Comparison of ENCODE assay signal across 1 cellular context in the genomic region with DNA sequence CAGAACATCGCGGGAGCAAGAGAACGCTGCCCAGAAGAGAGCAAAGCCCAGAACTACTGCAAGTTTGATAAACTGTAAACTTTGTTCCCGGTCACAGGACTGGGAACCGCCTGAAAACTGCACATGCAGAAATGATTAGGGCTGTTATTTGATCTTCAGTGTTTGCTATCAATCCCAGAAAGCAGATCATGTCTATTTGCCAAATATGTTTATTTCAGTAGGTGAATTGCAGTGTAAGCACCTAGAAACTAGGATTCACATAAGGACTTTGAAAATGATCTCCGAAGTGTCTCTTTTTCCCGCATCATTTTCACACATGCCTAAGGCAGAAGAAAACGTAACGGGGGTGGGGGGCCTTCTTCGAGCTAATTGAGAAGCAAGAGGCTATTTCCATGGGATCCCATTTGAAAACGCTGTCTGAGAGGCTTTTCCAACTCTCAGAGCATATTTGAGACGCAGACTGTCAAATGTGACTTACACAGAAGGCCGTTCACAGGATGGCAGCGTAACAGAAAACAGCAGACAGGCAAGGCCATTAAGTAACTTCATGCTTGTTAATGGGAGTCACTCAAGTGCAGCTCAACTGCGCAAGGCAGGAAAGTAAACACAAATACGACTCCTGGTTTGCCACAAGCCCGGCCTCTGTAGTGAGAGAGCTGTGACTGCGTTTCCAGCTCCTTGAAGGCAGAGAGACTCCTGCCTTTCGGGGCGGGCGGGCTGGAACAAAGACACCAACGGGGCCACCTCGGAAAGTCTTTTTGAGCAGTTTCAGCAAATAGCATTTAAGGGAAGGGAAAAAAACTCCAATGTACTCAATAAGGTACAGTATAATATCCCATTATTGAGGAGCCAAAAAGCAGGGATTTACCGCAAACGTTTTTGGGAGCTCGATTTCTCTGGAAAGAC.
TF ChIP-seq lines count a peak whose summit lies in the region.

No MANE protein-coding gene starts in this region.

TF ChIP-seq in K562, 482 proteins besides CTCF, POLR2A, EP300 and RAD21 (continued from another document and continues in another):
- TF ChIP-seq, protein P1, sequence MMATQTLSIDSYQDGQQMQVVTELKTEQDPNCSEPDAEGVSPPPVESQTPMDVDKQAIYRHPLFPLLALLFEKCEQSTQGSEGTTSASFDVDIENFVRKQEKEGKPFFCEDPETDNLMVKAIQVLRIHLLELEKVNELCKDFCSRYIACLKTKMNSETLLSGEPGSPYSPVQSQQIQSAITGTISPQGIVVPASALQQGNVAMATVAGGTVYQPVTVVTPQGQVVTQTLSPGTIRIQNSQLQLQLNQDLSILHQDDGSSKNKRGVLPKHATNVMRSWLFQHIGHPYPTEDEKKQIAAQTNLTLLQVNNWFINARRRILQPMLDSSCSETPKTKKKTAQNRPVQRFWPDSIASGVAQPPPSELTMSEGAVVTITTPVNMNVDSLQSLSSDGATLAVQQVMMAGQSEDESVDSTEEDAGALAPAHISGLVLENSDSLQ (IDR thresholded peaks at IDR 0.05): peak; percentile 75
- TF ChIP-seq SETDB1 (IDR thresholded peaks at IDR 0.05; ENCODE audit: low read length): no peak
- peak; percentile 54 for TF ChIP-seq HNRNPLL (IDR thresholded peaks at IDR 0.05; ENCODE audit: low read depth, low read length, poor library complexity, severe bottlenecking)
- TF ChIP-seq NFXL1 (CRISPR knock-in tag; IDR thresholded peaks at IDR 0.05): 0 out of 2 replicates have a peak, but pooled peaks have one; percentile 10
- no peak for TF ChIP-seq NR2C1 (IDR thresholded peaks at IDR 0.05)
- 0 out of 2 replicates have a peak, but pooled peaks have one; percentile 15 for TF ChIP-seq NR2C1 (tag; IDR thresholded peaks at IDR 0.05)
- TF ChIP-seq RUNX1 (IDR thresholded peaks at IDR 0.05; ENCODE audit: low read depth): no peak
- TF ChIP-seq ZNF785 (CRISPR knock-in tag; IDR thresholded peaks at IDR 0.05): no peak
- TF ChIP-seq MCM7 (IDR thresholded peaks at IDR 0.05): no peak
- TF ChIP-seq, protein P2, sequence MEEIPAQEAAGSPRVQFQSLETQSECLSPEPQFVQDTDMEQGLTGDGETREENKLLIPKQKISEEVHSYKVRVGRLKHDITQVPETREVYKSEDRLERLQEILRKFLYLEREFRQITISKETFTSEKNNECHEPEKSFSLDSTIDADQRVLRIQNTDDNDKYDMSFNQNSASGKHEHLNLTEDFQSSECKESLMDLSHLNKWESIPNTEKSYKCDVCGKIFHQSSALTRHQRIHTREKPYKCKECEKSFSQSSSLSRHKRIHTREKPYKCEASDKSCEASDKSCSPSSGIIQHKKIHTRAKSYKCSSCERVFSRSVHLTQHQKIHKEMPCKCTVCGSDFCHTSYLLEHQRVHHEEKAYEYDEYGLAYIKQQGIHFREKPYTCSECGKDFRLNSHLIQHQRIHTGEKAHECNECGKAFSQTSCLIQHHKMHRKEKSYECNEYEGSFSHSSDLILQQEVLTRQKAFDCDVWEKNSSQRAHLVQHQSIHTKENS (CRISPR knock-in tag; IDR thresholded peaks at IDR 0.05): no peak
- TF ChIP-seq TEAD4 (IDR thresholded peaks at IDR 0.05; ENCODE audit: low read length): no peak
- no peak for TF ChIP-seq TEAD4 (CRISPR knock-in tag; IDR thresholded peaks at IDR 0.05; ENCODE audit: borderline replicate concordance)
- TF ChIP-seq IFI16 (CRISPR knock-in tag; IDR thresholded peaks at IDR 0.05): no peak
- peak; percentile 38; the same call in 1 of the 2 replicates for TF ChIP-seq POLR2AphosphoS5 (IDR thresholded peaks at IDR 0.05; ENCODE audit: control insufficient read depth, insufficient read depth, low read depth, low read length)
- TF ChIP-seq ATF7 (IDR thresholded peaks at IDR 0.05): no peak
- TF ChIP-seq MEIS2 (IDR thresholded peaks at IDR 0.05; ENCODE audit: partially characterized antibody): peak; percentile 71
- TF ChIP-seq FOXJ2 (tag; IDR thresholded peaks at IDR 0.05): no peak
- peak; percentile 44 for TF ChIP-seq POLR2B (IDR thresholded peaks at IDR 0.05; ENCODE audit: low read depth, partially characterized antibody)
- no peak for TF ChIP-seq CHCHD3 (CRISPR knock-in tag; IDR thresholded peaks at IDR 0.05)
- TF ChIP-seq PTBP1 (IDR thresholded peaks at IDR 0.05; ENCODE audit: low read depth, low read length): no peak
- no peak for TF ChIP-seq MAFK (IDR thresholded peaks at IDR 0.05; ENCODE audit: low read length)
- TF ChIP-seq, protein P3, sequence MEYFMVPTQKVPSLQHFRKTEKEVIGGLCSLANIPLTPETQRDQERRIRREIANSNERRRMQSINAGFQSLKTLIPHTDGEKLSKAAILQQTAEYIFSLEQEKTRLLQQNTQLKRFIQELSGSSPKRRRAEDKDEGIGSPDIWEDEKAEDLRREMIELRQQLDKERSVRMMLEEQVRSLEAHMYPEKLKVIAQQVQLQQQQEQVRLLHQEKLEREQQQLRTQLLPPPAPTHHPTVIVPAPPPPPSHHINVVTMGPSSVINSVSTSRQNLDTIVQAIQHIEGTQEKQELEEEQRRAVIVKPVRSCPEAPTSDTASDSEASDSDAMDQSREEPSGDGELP (CRISPR knock-in tag; IDR thresholded peaks at IDR 0.05; ENCODE audit: borderline replicate concordance): 0 out of 2 replicates have a peak, but pooled peaks have one; percentile 35
- TF ChIP-seq, protein P4, sequence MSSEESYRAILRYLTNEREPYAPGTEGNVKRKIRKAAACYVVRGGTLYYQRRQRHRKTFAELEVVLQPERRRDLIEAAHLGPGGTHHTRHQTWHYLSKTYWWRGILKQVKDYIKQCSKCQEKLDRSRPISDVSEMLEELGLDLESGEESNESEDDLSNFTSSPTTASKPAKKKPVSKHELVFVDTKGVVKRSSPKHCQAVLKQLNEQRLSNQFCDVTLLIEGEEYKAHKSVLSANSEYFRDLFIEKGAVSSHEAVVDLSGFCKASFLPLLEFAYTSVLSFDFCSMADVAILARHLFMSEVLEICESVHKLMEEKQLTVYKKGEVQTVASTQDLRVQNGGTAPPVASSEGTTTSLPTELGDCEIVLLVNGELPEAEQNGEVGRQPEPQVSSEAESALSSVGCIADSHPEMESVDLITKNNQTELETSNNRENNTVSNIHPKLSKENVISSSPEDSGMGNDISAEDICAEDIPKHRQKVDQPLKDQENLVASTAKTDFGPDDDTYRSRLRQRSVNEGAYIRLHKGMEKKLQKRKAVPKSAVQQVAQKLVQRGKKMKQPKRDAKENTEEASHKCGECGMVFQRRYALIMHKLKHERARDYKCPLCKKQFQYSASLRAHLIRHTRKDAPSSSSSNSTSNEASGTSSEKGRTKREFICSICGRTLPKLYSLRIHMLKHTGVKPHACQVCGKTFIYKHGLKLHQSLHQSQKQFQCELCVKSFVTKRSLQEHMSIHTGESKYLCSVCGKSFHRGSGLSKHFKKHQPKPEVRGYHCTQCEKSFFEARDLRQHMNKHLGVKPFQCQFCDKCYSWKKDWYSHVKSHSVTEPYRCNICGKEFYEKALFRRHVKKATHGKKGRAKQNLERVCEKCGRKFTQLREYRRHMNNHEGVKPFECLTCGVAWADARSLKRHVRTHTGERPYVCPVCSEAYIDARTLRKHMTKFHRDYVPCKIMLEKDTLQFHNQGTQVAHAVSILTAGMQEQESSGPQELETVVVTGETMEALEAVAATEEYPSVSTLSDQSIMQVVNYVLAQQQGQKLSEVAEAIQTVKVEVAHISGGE (CRISPR knock-in tag; IDR thresholded peaks at IDR 0.05): peak in 1 of 3 experiments; percentile 92; a peak in 2 of 6 replicates
- TF ChIP-seq, protein P5, sequence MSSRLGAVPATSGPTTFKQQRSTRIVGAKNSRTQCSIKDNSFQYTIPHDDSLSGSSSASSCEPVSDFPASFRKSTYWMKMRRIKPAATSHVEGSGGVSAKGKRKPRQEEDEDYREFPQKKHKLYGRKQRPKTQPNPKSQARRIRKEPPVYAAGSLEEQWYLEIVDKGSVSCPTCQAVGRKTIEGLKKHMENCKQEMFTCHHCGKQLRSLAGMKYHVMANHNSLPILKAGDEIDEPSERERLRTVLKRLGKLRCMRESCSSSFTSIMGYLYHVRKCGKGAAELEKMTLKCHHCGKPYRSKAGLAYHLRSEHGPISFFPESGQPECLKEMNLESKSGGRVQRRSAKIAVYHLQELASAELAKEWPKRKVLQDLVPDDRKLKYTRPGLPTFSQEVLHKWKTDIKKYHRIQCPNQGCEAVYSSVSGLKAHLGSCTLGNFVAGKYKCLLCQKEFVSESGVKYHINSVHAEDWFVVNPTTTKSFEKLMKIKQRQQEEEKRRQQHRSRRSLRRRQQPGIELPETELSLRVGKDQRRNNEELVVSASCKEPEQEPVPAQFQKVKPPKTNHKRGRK (tag; IDR thresholded peaks at IDR 0.05): no peak
- TF ChIP-seq, protein P6, sequence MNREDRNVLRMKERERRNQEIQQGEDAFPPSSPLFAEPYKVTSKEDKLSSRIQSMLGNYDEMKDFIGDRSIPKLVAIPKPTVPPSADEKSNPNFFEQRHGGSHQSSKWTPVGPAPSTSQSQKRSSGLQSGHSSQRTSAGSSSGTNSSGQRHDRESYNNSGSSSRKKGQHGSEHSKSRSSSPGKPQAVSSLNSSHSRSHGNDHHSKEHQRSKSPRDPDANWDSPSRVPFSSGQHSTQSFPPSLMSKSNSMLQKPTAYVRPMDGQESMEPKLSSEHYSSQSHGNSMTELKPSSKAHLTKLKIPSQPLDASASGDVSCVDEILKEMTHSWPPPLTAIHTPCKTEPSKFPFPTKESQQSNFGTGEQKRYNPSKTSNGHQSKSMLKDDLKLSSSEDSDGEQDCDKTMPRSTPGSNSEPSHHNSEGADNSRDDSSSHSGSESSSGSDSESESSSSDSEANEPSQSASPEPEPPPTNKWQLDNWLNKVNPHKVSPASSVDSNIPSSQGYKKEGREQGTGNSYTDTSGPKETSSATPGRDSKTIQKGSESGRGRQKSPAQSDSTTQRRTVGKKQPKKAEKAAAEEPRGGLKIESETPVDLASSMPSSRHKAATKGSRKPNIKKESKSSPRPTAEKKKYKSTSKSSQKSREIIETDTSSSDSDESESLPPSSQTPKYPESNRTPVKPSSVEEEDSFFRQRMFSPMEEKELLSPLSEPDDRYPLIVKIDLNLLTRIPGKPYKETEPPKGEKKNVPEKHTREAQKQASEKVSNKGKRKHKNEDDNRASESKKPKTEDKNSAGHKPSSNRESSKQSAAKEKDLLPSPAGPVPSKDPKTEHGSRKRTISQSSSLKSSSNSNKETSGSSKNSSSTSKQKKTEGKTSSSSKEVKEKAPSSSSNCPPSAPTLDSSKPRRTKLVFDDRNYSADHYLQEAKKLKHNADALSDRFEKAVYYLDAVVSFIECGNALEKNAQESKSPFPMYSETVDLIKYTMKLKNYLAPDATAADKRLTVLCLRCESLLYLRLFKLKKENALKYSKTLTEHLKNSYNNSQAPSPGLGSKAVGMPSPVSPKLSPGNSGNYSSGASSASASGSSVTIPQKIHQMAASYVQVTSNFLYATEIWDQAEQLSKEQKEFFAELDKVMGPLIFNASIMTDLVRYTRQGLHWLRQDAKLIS (CRISPR knock-in tag; IDR thresholded peaks at IDR 0.05): peak; percentile 41; the same call in 1 of the 2 replicates
- TF ChIP-seq JUN (IDR thresholded peaks at IDR 0.05; ENCODE audit: borderline replicate concordance, low read depth, low read length): peak; percentile 7; the same call in 1 of the 2 replicates
- TF ChIP-seq JUN (CRISPR knock-in tag; IDR thresholded peaks at IDR 0.05; ENCODE audit: borderline replicate concordance): no peak
- no peak for TF ChIP-seq ETV6 (IDR thresholded peaks at IDR 0.05; ENCODE audit: borderline replicate concordance in 1 of 2, low read depth in 2 of 2, low read length in 1 of 2)
- no peak for TF ChIP-seq ETV6 (CRISPR knock-in tag; IDR thresholded peaks at IDR 0.05; ENCODE audit: borderline replicate concordance)
- TF ChIP-seq POLR2G (IDR thresholded peaks at IDR 0.05; ENCODE audit: low read depth, low read length): no peak
- TF ChIP-seq HCFC1 (IDR thresholded peaks at IDR 0.05; ENCODE audit: low read depth, low read length): no peak
- TF ChIP-seq DACH1 (IDR thresholded peaks at IDR 0.05; ENCODE audit: partially characterized antibody): peak; percentile 71
- no peak for TF ChIP-seq ZBED1 (IDR thresholded peaks at IDR 0.05)
- TF ChIP-seq, protein P7, sequence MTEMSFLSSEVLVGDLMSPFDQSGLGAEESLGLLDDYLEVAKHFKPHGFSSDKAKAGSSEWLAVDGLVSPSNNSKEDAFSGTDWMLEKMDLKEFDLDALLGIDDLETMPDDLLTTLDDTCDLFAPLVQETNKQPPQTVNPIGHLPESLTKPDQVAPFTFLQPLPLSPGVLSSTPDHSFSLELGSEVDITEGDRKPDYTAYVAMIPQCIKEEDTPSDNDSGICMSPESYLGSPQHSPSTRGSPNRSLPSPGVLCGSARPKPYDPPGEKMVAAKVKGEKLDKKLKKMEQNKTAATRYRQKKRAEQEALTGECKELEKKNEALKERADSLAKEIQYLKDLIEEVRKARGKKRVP (CRISPR knock-in tag; IDR thresholded peaks at IDR 0.05): peak; percentile 4; the same call in 1 of the 2 replicates
- 0 out of 2 replicates have a peak, but pooled peaks have one; percentile 13 for TF ChIP-seq NR4A1 (CRISPR knock-in tag; IDR thresholded peaks at IDR 0.05)
- no peak for TF ChIP-seq NR4A1 (tag; IDR thresholded peaks at IDR 0.05)
- peak; percentile 37; the same call in 1 of the 2 replicates for TF ChIP-seq CREM (IDR thresholded peaks at IDR 0.05; ENCODE audit: low read depth)
- TF ChIP-seq POLR3A (IDR thresholded peaks at IDR 0.05; ENCODE audit: borderline replicate concordance, extremely low read depth, insufficient read depth, insufficient read length): no peak
- TF ChIP-seq PRPF4 (IDR thresholded peaks at IDR 0.05; ENCODE audit: insufficient read depth, low read depth, low read length, poor library complexity, severe bottlenecking): no peak
- TF ChIP-seq, protein P8, sequence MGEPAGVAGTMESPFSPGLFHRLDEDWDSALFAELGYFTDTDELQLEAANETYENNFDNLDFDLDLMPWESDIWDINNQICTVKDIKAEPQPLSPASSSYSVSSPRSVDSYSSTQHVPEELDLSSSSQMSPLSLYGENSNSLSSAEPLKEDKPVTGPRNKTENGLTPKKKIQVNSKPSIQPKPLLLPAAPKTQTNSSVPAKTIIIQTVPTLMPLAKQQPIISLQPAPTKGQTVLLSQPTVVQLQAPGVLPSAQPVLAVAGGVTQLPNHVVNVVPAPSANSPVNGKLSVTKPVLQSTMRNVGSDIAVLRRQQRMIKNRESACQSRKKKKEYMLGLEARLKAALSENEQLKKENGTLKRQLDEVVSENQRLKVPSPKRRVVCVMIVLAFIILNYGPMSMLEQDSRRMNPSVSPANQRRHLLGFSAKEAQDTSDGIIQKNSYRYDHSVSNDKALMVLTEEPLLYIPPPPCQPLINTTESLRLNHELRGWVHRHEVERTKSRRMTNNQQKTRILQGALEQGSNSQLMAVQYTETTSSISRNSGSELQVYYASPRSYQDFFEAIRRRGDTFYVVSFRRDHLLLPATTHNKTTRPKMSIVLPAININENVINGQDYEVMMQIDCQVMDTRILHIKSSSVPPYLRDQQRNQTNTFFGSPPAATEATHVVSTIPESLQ (CRISPR knock-in tag; IDR thresholded peaks at IDR 0.05): no peak
- no peak for TF ChIP-seq GATAD2A (IDR thresholded peaks at IDR 0.05)
- TF ChIP-seq HDGF (IDR thresholded peaks at IDR 0.05): no peak
- TF ChIP-seq ETV1 (tag; conservative IDR thresholded peaks at IDR 0.05; ENCODE audit: low read depth): no peak
- TF ChIP-seq SMARCC2 (IDR thresholded peaks at IDR 0.05; ENCODE audit: low read depth): no peak
